ENCODE assay signal across 1 cellular context in the genomic region with DNA sequence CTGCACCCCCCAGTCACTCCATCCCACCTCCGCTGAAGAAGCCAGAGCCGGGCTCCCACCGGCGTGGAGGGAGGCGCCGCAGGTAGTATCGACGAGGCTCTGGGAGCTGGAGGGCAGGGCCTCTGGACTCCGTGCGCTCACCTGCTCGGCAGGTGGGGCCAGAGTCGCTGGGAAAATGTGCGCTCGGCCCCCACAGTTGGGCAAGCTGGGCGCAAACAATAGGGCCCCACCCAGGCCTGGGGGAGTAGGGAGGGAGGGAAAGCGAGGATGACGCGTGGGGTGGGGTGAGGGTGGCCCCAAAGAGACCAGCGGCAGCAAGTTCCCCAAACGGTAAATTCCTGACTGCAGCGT.
TF ChIP-seq lines count a peak whose summit lies in the region.

No MANE protein-coding gene starts in this region.

TF ChIP-seq in HEK293, 187 proteins besides CTCF, POLR2A, EP300 and RAD21 (continued from another document):
- TF ChIP-seq ZNF692 (tag by site-specific recombination; IDR thresholded peaks at IDR 0.05) (peak; percentile 60; the same call in 1 of the 2 replicates), MYNN (tag by site-specific recombination; IDR thresholded peaks at IDR 0.05; ENCODE audit: borderline replicate concordance) (no peak)
